Comparison of ENCODE assay signal across 9 cellular contexts in genomic region chr18:5197032-5197434, GRCh38. TPM values are rescaled to one million over a fixed set of nuclear protein-coding genes. Genes with fewer than 3 reads are reported as not detected.
A peak's percentile ranks its signal among the peaks of the same experiment; 100 is the strongest.
DNase-seq lines count a peak whose midpoint lies in the region; ATAC-seq, FAIRE-seq and TF ChIP-seq lines count a peak whose summit lies in the region.
"Had no signal": no experiment of that assay in that cellular context is flagged by ENCODE, and none has a peak within 500 bp of the region (broad histone marks: within the 10 kb centered on the region; RNA-seq: fewer than 3 reads in every experiment).

Gene AKAIN1, minus strand, starts transcription at chr18:5197257. Its CDS starts 204 bp downstream, at chr18:5197053.

- POLR2A ChIA-PET in CD4-positive, alpha-beta T cell (lab: Charles Lee), result interaction anchor here (0.9 kb wide), 1 partner anchor 98 kb away, joined by 5 read pairs; the partner anchor contains the start of gene ZBTB14

- no peaks in the 10 kb centered on the region for H3K9me3 Mint-ChIP-seq in CD4-positive, alpha-beta T cell
- H3K9me3 Mint-ChIP-seq in activated T-helper 17 cell treated with anti-CD3 and anti-CD28 coated beads, Interleukin-2, amount 50 U/mL, for 72 hours, result no peaks in the 10 kb centered on the region

- H3K27ac ChIP-seq in CD4-positive, alpha-beta T cell (ENCODE audit: low read depth, low read length), result no peak within 1 kb of the TSS
- no peak within 1 kb of the TSS for H3K27ac ChIP-seq in right cardiac atrium (ENCODE audit: low read length)

- H3K27ac Mint-ChIP-seq in CD4-positive, alpha-beta T cell, result no peak within 1 kb of the TSS
- H3K27ac Mint-ChIP-seq in activated T-helper 17 cell treated with anti-CD3 and anti-CD28 coated beads, Interleukin-2, amount 50 U/mL, for 72 hours, result no peak within 1 kb of the TSS

- FAIRE-seq in GM12892 (lab: Jason Lieb, UNC), result no peak

- peak in 3 of 10 experiments; percentile 4 to 35 (median 14) for DNase-seq in CD4-positive, alpha-beta T cell
- DNase-seq in right cardiac atrium (peak; percentile 35 to 72 (median 67)), skeletal muscle cell (ENCODE audit: low read depth) (peak; percentile 6), GM12892 (ENCODE audit: insufficient read length) (no peak)

- CTCF ChIA-PET in CD4-positive, alpha-beta T cell (lab: Charles Lee), result no interaction called here

- no peak for TF ChIP-seq CTCF in CD4-positive, alpha-beta T cell (IDR thresholded peaks at IDR 0.05)

- peaks cover 13% of the 10 kb centered on the region for H3K4me1 Mint-ChIP-seq in CD4-positive, alpha-beta T cell (ENCODE audit: low read depth)
- H3K4me1 Mint-ChIP-seq in activated T-helper 17 cell treated with anti-CD3 and anti-CD28 coated beads, Interleukin-2, amount 50 U/mL, for 72 hours, result peaks cover 7% of the 10 kb centered on the region

- no peak for TF ChIP-seq POLR2A in GM12892 (IDR thresholded peaks at IDR 0.05; ENCODE audit: low read depth, low read length)

- ATAC-seq in CD4-positive, alpha-beta T cell (ENCODE audit: poor library complexity), result peak; percentile 48
- peak; percentile 58 for ATAC-seq in HG03521 (IDR thresholded peaks at IDR 0.05; ENCODE audit: unreplicated experiment)
- ATAC-seq in activated T-helper 17 cell treated with anti-CD3 and anti-CD28 coated beads, Interleukin-2, amount 50 U/mL, for 72 hours (replicated peaks), result no peak
- peak; percentile 87 to 89 for ATAC-seq in right cardiac atrium
- no peak for ATAC-seq in HG03196 (IDR thresholded peaks at IDR 0.05; ENCODE audit: unreplicated experiment)
- no peak for ATAC-seq in HG02763 (IDR thresholded peaks at IDR 0.05; ENCODE audit: unreplicated experiment)

- WGBS in right cardiac atrium, result 3% methylated on average over 37 of the region's 37 CpGs

- peaks cover 74% of the 10 kb centered on the region for H3K27me3 Mint-ChIP-seq in CD4-positive, alpha-beta T cell
- H3K27me3 Mint-ChIP-seq in activated T-helper 17 cell treated with anti-CD3 and anti-CD28 coated beads, Interleukin-2, amount 50 U/mL, for 72 hours, result peaks cover 58% of the 10 kb centered on the region

- H3K4me1 ChIP-seq in right cardiac atrium (ENCODE audit: control insufficient read depth, insufficient read depth, low read length), result peaks cover 2% of the 10 kb centered on the region

- peaks cover 38% of the 10 kb centered on the region for H3K27me3 ChIP-seq in CD4-positive, alpha-beta T cell (ENCODE audit: control insufficient read depth, insufficient read depth, low read length)
- peaks cover 4% of the 10 kb centered on the region for H3K27me3 ChIP-seq in right cardiac atrium (ENCODE audit: control insufficient read depth, insufficient read depth)

- H3K4me3 ChIP-seq in right cardiac atrium (ENCODE audit: low read length), result no peak within 1 kb of the TSS
- no peak within 1 kb of the TSS for H3K4me3 ChIP-seq in skeletal muscle cell (ENCODE audit: low read depth, low read length)

- no peaks in the 10 kb centered on the region for H3K9me3 ChIP-seq in CD4-positive, alpha-beta T cell (ENCODE audit: control insufficient read depth, low read length)
- no peaks in the 10 kb centered on the region for H3K9me3 ChIP-seq in right cardiac atrium (ENCODE audit: control insufficient read depth, low read length)

- intact Hi-C loops in CD4-positive, alpha-beta T cell (cut with DNase I, micrococcal nuclease), result no loop called here
- intact Hi-C loops in right cardiac atrium (cut with DNase I), result no loop called here

- H3K4me3 Mint-ChIP-seq in CD4-positive, alpha-beta T cell, result peak within 1 kb of the TSS; percentile 26
- H3K4me3 Mint-ChIP-seq in activated T-helper 17 cell treated with anti-CD3 and anti-CD28 coated beads, Interleukin-2, amount 50 U/mL, for 72 hours, result peak within 1 kb of the TSS; percentile 23

- H3K36me3 Mint-ChIP-seq in CD4-positive, alpha-beta T cell (ENCODE audit: low read depth), result no peaks in the 10 kb centered on the region
- peaks cover 6% of the 10 kb centered on the region for H3K36me3 Mint-ChIP-seq in activated T-helper 17 cell treated with anti-CD3 and anti-CD28 coated beads, Interleukin-2, amount 50 U/mL, for 72 hours (ENCODE audit: low read depth)

RNA-seq across cellular contexts. Expression of gene AKAIN1, which starts in this region (rescaled TPM):
- total RNA-seq in CD4-positive, alpha-beta T cell, result not detected
- total RNA-seq in activated T-helper 17 cell treated with anti-CD3 and anti-CD28 coated beads, Interleukin-2, amount 50 U/mL, for 72 hours, result not detected
- total RNA-seq in right cardiac atrium, result not detected
- not detected for polyA plus RNA-seq in right cardiac atrium
- not detected for polyA plus RNA-seq in GM12892 (2012; ENCODE audit: missing spikeins)
- total RNA-seq: activated CD8-positive, alpha-beta memory T cell treated with anti-CD3 and anti-CD28 coated beads for 36 hours had no signal

Comparison
In these comparisons a context has a peak if more than half of its experiments do, and no peak if none do; other contexts are left out.
1. Peak in ATAC-seq in CD4-positive, alpha-beta T cell; RNA of the gene not detected or under 1 TPM.
2. Peak in DNase-seq and ATAC-seq in right cardiac atrium; RNA of the gene not detected or under 1 TPM.